Comparison of ENCODE assay signal across 1 cellular context in genomic region chr2:215320679-215321078, GRCh38.
TF ChIP-seq lines count a peak whose summit lies in the region.

No MANE protein-coding gene starts in this region.

TF ChIP-seq in K562, 482 proteins besides CTCF, POLR2A, EP300 and RAD21:
- TF ChIP-seq BACH1 (tag; IDR thresholded peaks at IDR 0.05) (no peak), CBFA2T3 (IDR thresholded peaks at IDR 0.05) (peak; percentile 47), KDM1A (IDR thresholded peaks at IDR 0.05) (0 out of 4 replicates have a peak, but pooled peaks of 1 of the 2 experiments have one; percentile 37), SUPT5H (IDR thresholded peaks at IDR 0.05) (peak; percentile 38; the same call in 1 of the 2 replicates), TBP (optimal IDR thresholded peaks at IDR 0.05; ENCODE audit: low read depth, low read length) (no peak), SMAD2 (IDR thresholded peaks at IDR 0.05; ENCODE audit: low read depth, low read length) (no peak)
